ENCODE assay signal across 8 cellular contexts in the genomic region with DNA sequence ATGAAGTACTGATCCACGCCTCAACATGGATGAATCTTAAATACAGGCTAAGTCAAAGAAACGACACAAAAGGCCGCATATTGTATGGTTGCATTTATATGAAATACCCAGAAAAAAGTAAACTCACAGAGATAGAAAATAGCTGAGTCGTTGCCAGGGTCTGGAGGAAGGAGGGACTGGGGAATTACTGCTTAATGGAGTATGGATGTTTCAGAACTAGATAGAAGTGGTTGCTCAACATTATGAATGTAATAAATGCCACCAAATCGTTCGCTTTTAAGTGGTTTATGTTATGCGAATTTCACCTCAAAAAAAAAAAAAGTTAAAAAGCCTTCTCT. TPM values are rescaled to one million over a fixed set of nuclear protein-coding genes. Genes with fewer than 3 reads are reported as not detected.
A peak's percentile ranks its signal among the peaks of the same experiment; 100 is the strongest.
DNase-seq lines count a peak whose midpoint lies in the region; ATAC-seq, FAIRE-seq and TF ChIP-seq lines count a peak whose summit lies in the region.

No MANE protein-coding gene starts in this region.

- peaks cover 4 to 36% (median 28%) of the 10 kb centered on the region in 9 donors for H3K4me1 ChIP-seq in heart right ventricle
- peaks cover 29% of the 10 kb centered on the region for H3K4me1 ChIP-seq in astrocyte (ENCODE audit: insufficient read depth, low read length)
- peaks cover 0 to 3% of the 10 kb centered on the region in 2 donors for H3K4me1 ChIP-seq in aorta (ENCODE audit: control insufficient read depth in 1 of 2, insufficient read depth in 2 of 2, low read length in 2 of 2)

- H3K4me2 ChIP-seq in astrocyte (ENCODE audit: low read length) = peak overlapping the region; percentile 94

- H3K27ac Mint-ChIP-seq in astrocyte (ENCODE audit: unreplicated experiment) (peak overlapping the region; percentile 98), memory B cell (peak overlapping the region; percentile 93)

- H3K9me3 Mint-ChIP-seq in astrocyte (ENCODE audit: unreplicated experiment) (no peaks in the 10 kb centered on the region), memory B cell (no peaks in the 10 kb centered on the region)

- peaks cover 32% of the 10 kb centered on the region for H3K79me2 ChIP-seq in astrocyte (ENCODE audit: insufficient read depth, low read length)

- H3K27me3 ChIP-seq in heart right ventricle (no peaks in the 10 kb centered on the region), astrocyte (ENCODE audit: insufficient read depth, low read length) (no peaks in the 10 kb centered on the region), aorta (ENCODE audit: control insufficient read depth in 1 of 2, insufficient read depth in 2 of 2, low read length in 1 of 2) (no peaks in the 10 kb centered on the region)

- peak overlapping the region; percentile 98 for H3K9ac ChIP-seq in astrocyte (ENCODE audit: low read length)

- H3K27me3 Mint-ChIP-seq in astrocyte (ENCODE audit: low read depth, unreplicated experiment) = no peaks in the 10 kb centered on the region
- H3K27me3 Mint-ChIP-seq in memory B cell = peaks cover 3% of the 10 kb centered on the region

- H3K36me3 ChIP-seq in heart right ventricle = no peaks in the 10 kb centered on the region
- no peaks in the 10 kb centered on the region for H3K36me3 ChIP-seq in astrocyte (ENCODE audit: insufficient read depth, low read length)
- no peaks in the 10 kb centered on the region for H3K36me3 ChIP-seq in aorta (ENCODE audit: control insufficient read depth in 1 of 2, insufficient read depth in 2 of 2, low read length in 1 of 2)

- H2AFZ ChIP-seq in astrocyte (ENCODE audit: low read depth, low read length) = peak overlapping the region; percentile 76

- POLR2A ChIA-PET in GM10248 (lab: Yijun Ruan, JAX) = no interaction called here

- H3K36me3 Mint-ChIP-seq in astrocyte (ENCODE audit: low read depth, unreplicated experiment) (peaks cover 6% of the 10 kb centered on the region), memory B cell (no peaks in the 10 kb centered on the region)

- intact Hi-C loops in heart right ventricle (cut with DNase I) = loop anchor here in 5 of 10 donors (5.0 to 10.0 kb wide), 5 partner anchors 71 to 971 kb away; a partner anchor contains a TSS
- intact Hi-C loops in left cardiac atrium (cut with DNase I) = no loop called here
- intact Hi-C loops in aorta (cut with DNase I) = loop anchor here (5.0 to 10.0 kb wide), 3 partner anchors 74 to 1451 kb away; a partner anchor contains a TSS

- no peaks in the 10 kb centered on the region for H3K9me3 ChIP-seq in heart right ventricle
- no peaks in the 10 kb centered on the region for H3K9me3 ChIP-seq in astrocyte (ENCODE audit: insufficient read depth, low read depth, low read length)
- H3K9me3 ChIP-seq in aorta (ENCODE audit: control insufficient read depth, low read length) = no peaks in the 10 kb centered on the region

- 40 to 57% methylated on average over 7 of the region's 7 CpGs for WGBS in heart right ventricle, 2 donors
- 25 to 29% methylated on average over 7 of the region's 7 CpGs for WGBS in aorta, 2 donors

- TF ChIP-seq CTCF in heart right ventricle (IDR thresholded peaks at IDR 0.05) = no peak
- no peak for TF ChIP-seq CTCF in astrocyte (IDR thresholded peaks at IDR 0.05; ENCODE audit: insufficient read depth, low read depth, low read length)
- no peak for TF ChIP-seq CTCF in GM10248 (IDR thresholded peaks at IDR 0.05; ENCODE audit: control extremely low read depth, extremely low read depth, low read depth, missing control alignments)

- peak overlapping the region in 9 of 10 donors; percentile 49 to 75 (median 66) for H3K4me3 ChIP-seq in heart right ventricle
- peak overlapping the region; percentile 84 for H3K4me3 ChIP-seq in astrocyte (ENCODE audit: insufficient read depth, low read depth, low read length)
- peak overlapping the region in 1 of 2 donors; percentile 76 for H3K4me3 ChIP-seq in aorta (ENCODE audit: low read length in 2 of 2)

- DNase-seq in heart right ventricle (no peak), left cardiac atrium (no peak), astrocyte (ENCODE audit: low read depth) (no peak), memory B cell (ENCODE audit: low spot score in 2 of 2) (no peak), aorta (no peak), GM10248 (ENCODE audit: extremely low spot score) (no peak)

- H3K4me1 Mint-ChIP-seq in astrocyte (ENCODE audit: low read depth, unreplicated experiment) (peaks cover 33% of the 10 kb centered on the region), memory B cell (peaks cover 29% of the 10 kb centered on the region)

- ATAC-seq in heart right ventricle (peak in 1 of 8 donors; percentile 2), left cardiac atrium (no peak), memory B cell (ENCODE audit: low read depth) (no peak), aorta (ENCODE audit: low FRiP score) (no peak), HG02938 (IDR thresholded peaks at IDR 0.05; ENCODE audit: unreplicated experiment) (no peak), HG03159 (IDR thresholded peaks at IDR 0.05; ENCODE audit: unreplicated experiment) (no peak)

- CTCF ChIA-PET in GM10248 (lab: Yijun Ruan, JAX) = interaction anchor here (1.0 to 2.6 kb wide), 5 partner anchors 9 to 74 kb away, joined by 3 to 18 read pairs (median 4); a partner anchor contains a TSS

- peak overlapping the region in 9 of 10 donors; percentile 80 to 93 (median 87) for H3K27ac ChIP-seq in heart right ventricle
- peak overlapping the region; percentile 99 for H3K27ac ChIP-seq in astrocyte (ENCODE audit: low read depth, low read length)
- H3K27ac ChIP-seq in aorta (ENCODE audit: low read depth in 1 of 2, low read length in 2 of 2) = peak overlapping the region; percentile 95 to 97

- H4K20me1 ChIP-seq in astrocyte (ENCODE audit: insufficient read depth, low read length) = no peaks in the 10 kb centered on the region

- peak overlapping the region; percentile 95 for H3K4me3 Mint-ChIP-seq in astrocyte (ENCODE audit: unreplicated experiment)
- H3K4me3 Mint-ChIP-seq in memory B cell = peak overlapping the region; percentile 98

- no peak for FAIRE-seq in astrocyte (lab: Jason Lieb, UNC)

RNA-seq across cellular contexts. Expression of a gene that starts 0.8 kb away (rescaled TPM):
- total RNA-seq in heart right ventricle = 10 to 100 TPM; 11.9 to 32.2 (median 20.1) TPM
- 10 to 100 TPM; 12.1 to 20.4 TPM for polyA plus RNA-seq in heart right ventricle
- 10 to 100 TPM; 14.6 to 25.9 TPM for total RNA-seq in left cardiac atrium
- total RNA-seq in astrocyte = 64.1 and 76.0 TPM in 2 replicates
- 10 to 100 TPM; 26.6 to 31.0 TPM for total RNA-seq in aorta
- polyA plus RNA-seq in aorta = 10 to 100 TPM; 13.7 to 28.9 TPM

RNA-seq across cellular contexts. Expression of a gene that starts 46.8 kb away (rescaled TPM):
- total RNA-seq in heart right ventricle (under 1 TPM in 4 of 10 donors, not detected in 6; 0.16 to 0.60 (median 0.30) TPM), left cardiac atrium (under 1 TPM in 1 of 2 donors, not detected in 1; 0.35 TPM), astrocyte (10.3 and 14.8 TPM in 2 replicates), aorta (under 1 TPM; 0.27 to 0.78 TPM)
- polyA plus RNA-seq in heart right ventricle (under 1 TPM in 1 of 2 donors, not detected in 1; 0.03 TPM), aorta (not detected)

Comparison
In these comparisons a context has a peak if more than half of its experiments do, and no peak if none do; other contexts are left out.
1. intact Hi-C loops: an anchor here in aorta (5.0 to 10.0 kb wide); none called in left cardiac atrium.